ENCODE assay signal across 11 cellular contexts in genomic region chr3:101216710-101217457, GRCh38.
DNase-seq lines count a peak whose midpoint lies in the region; ATAC-seq and TF ChIP-seq lines count a peak whose summit lies in the region.
"Had no signal": no experiment of that assay in that cellular context is flagged by ENCODE, and none has a peak within 500 bp of the region (broad histone marks: within the 10 kb centered on the region; RNA-seq: fewer than 3 reads in every experiment).

No MANE protein-coding gene starts in this region.

- no peak for TF ChIP-seq POLR2A in body of pancreas (IDR thresholded peaks at IDR 0.05)

- no peak for TF ChIP-seq CTCF in AG10803 (conservative IDR thresholded peaks at IDR 0.05; ENCODE audit: low read length)
- no peak for TF ChIP-seq CTCF in HL-60 (IDR thresholded peaks at IDR 0.05; ENCODE audit: insufficient read depth, low read length)
- no peak for TF ChIP-seq CTCF in body of pancreas (IDR thresholded peaks at IDR 0.05)
- TF ChIP-seq CTCF in mucosa of descending colon (IDR thresholded peaks at IDR 0.05): no peak

- peak; percentile 35 for ATAC-seq in body of pancreas
- peak; percentile 45 for ATAC-seq in mucosa of descending colon
- no peak for ATAC-seq in T-helper 17 cell
- ATAC-seq in GM18858 (IDR thresholded peaks at IDR 0.05; ENCODE audit: unreplicated experiment): no peak

- no peaks in the 10 kb centered on the region for H3K27me3 Mint-ChIP-seq in T-helper 17 cell

- no peak overlapping the region for H3K27ac Mint-ChIP-seq in T-helper 17 cell
- H3K27ac Mint-ChIP-seq: CD4-positive, alpha-beta memory T cell had no signal

- H3K36me3 ChIP-seq in body of pancreas (replicated peaks in 1 of 2; ENCODE audit: insufficient read depth in 1 of 2, low read depth in 2 of 2) (no peaks in the 10 kb centered on the region), mucosa of descending colon (ENCODE audit: low read depth) (no peaks in the 10 kb centered on the region)

- peak; percentile 85 for DNase-seq in AG10803 (ENCODE audit: low read depth)
- DNase-seq in HL-60 (ENCODE audit: low read depth in 1 of 2, low spot score in 1 of 2): peak in 1 of 2 experiments; percentile 34
- peak in 1 of 4 donors; percentile 5 for DNase-seq in body of pancreas
- DNase-seq in mucosa of descending colon: peak in 1 of 3 donors; percentile 12
- no peak for DNase-seq in T-helper 17 cell
- no peak for DNase-seq in C1 segment of cervical spinal cord (lab: John Stamatoyannopoulos, UW)
- no peak for DNase-seq in mucosa of gallbladder (ENCODE audit: low spot score)
- DNase-seq: CD4-positive, alpha-beta memory T cell; NCI-H1436; substantia nigra had no signal

- H3K9me3 ChIP-seq in body of pancreas (peaks cover 0 to 20% (median 0%) of the 10 kb centered on the region in 3 donors), mucosa of descending colon (peaks cover 3% of the 10 kb centered on the region), T-helper 17 cell (ENCODE audit: control insufficient read depth, low read length, poor library complexity, severe bottlenecking) (no peaks in the 10 kb centered on the region)

- H3K27ac ChIP-seq in HL-60 (replicated peaks): peak overlapping the region; percentile 40
- H3K27ac ChIP-seq in body of pancreas: no peak overlapping the region

- no peak overlapping the region for H3K4me3 Mint-ChIP-seq in T-helper 17 cell
- H3K4me3 Mint-ChIP-seq: CD4-positive, alpha-beta memory T cell had no signal

- H3K4me1 Mint-ChIP-seq in T-helper 17 cell: no peaks in the 10 kb centered on the region
- H3K4me1 Mint-ChIP-seq: CD4-positive, alpha-beta memory T cell had no signal

- no peaks in the 10 kb centered on the region for H3K27me3 ChIP-seq in HL-60 (ENCODE audit: insufficient read depth, poor library complexity, severe bottlenecking)
- no peaks in the 10 kb centered on the region for H3K27me3 ChIP-seq in body of pancreas

- 46 to 57% methylated on average over 3 of the region's 3 CpGs for WGBS in body of pancreas, 2 donors

- H3K4me1 ChIP-seq in body of pancreas (no peaks in the 10 kb centered on the region), mucosa of descending colon (ENCODE audit: low read depth) (no peaks in the 10 kb centered on the region)

- H3K36me3 Mint-ChIP-seq in T-helper 17 cell (ENCODE audit: low read depth): no peaks in the 10 kb centered on the region

- intact Hi-C loops in body of pancreas (cut with DNase I) (no loop called here), mucosa of descending colon (cut with DNase I, micrococcal nuclease) (no loop called here)

- H3K4me3 ChIP-seq in AG10803 (ENCODE audit: low read length) (no peak overlapping the region), HL-60 (replicated peaks; ENCODE audit: insufficient read depth, low read length) (no peak overlapping the region), body of pancreas (no peak overlapping the region), mucosa of descending colon (no peak overlapping the region)

Comparison
In these comparisons a context has a peak if more than half of its experiments do, and no peak if none do; other contexts are left out.
1. ATAC-seq: peak in body of pancreas (single experiment) and mucosa of descending colon (single experiment); none in T-helper 17 cell (single experiment) and GM18858 (single experiment).